Comparison of ENCODE assay signal across 1 cellular context in genomic region chr16:13885700-13886099, GRCh38.
TF ChIP-seq lines count a peak whose summit lies in the region.

No MANE protein-coding gene starts in this region.

TF ChIP-seq in HepG2, 621 proteins besides CTCF, POLR2A, EP300 and RAD21 (continued from another document and continues in another):
- TF ChIP-seq ZNF776 (CRISPR knock-in tag; IDR thresholded peaks at IDR 0.05) (no peak), ZNF451 (CRISPR knock-in tag; IDR thresholded peaks at IDR 0.05) (no peak), SIX1 (CRISPR knock-in tag; IDR thresholded peaks at IDR 0.05; ENCODE audit: borderline replicate concordance) (peak; percentile 87), ZNF337 (CRISPR knock-in tag; IDR thresholded peaks at IDR 0.05; ENCODE audit: borderline replicate concordance, low read depth) (no peak), ZNF367 (CRISPR knock-in tag; IDR thresholded peaks at IDR 0.05; ENCODE audit: borderline replicate concordance) (no peak), ZMAT3 (CRISPR knock-in tag; conservative IDR thresholded peaks at IDR 0.05) (peak; percentile 87; the same call in 1 of the 2 replicates), FOXP1 (IDR thresholded peaks at IDR 0.05) (peak; percentile 74), FOXP1 (CRISPR knock-in tag; IDR thresholded peaks at IDR 0.05) (peak; percentile 96), AKNA (CRISPR knock-in tag; IDR thresholded peaks at IDR 0.05; ENCODE audit: borderline replicate concordance) (no peak), ZNF782 (CRISPR knock-in tag; IDR thresholded peaks at IDR 0.05; ENCODE audit: borderline replicate concordance) (no peak), YEATS4 (CRISPR knock-in tag; IDR thresholded peaks at IDR 0.05; ENCODE audit: borderline replicate concordance) (peak; percentile 43; the same call in 1 of the 2 replicates), ZNF230 (CRISPR knock-in tag; IDR thresholded peaks at IDR 0.05) (no peak), SYNCRIP (IDR thresholded peaks at IDR 0.05; ENCODE audit: insufficient read depth, low read depth, low read length) (no peak), ZNF430 (CRISPR knock-in tag; IDR thresholded peaks at IDR 0.05) (peak; percentile 92; the same call in 1 of the 2 replicates), CSRNP2 (CRISPR knock-in tag; conservative IDR thresholded peaks at IDR 0.05; ENCODE audit: low read depth) (no peak), ZNF552 (CRISPR knock-in tag; IDR thresholded peaks at IDR 0.05; ENCODE audit: borderline replicate concordance) (no peak), POGK (CRISPR knock-in tag; conservative IDR thresholded peaks at IDR 0.05) (no peak), CREB1 (IDR thresholded peaks at IDR 0.05) (peak; percentile 68; the same call in 1 of the 2 replicates), CREB1 (CRISPR knock-in tag; IDR thresholded peaks at IDR 0.05) (peak; percentile 63; the same call in 1 of the 2 replicates), SMYD3 (CRISPR knock-in tag; IDR thresholded peaks at IDR 0.05) (no peak; the same call in 1 of the 2 replicates), CSRNP1 (CRISPR knock-in tag; IDR thresholded peaks at IDR 0.05) (no peak), HOXD1 (CRISPR knock-in tag; IDR thresholded peaks at IDR 0.05) (peak; percentile 93), ZNF292 (CRISPR knock-in tag; IDR thresholded peaks at IDR 0.05; ENCODE audit: borderline replicate concordance, low read depth) (peak; percentile 33; the same call in 1 of the 2 replicates), KLF9 (CRISPR knock-in tag; IDR thresholded peaks at IDR 0.05; ENCODE audit: low read depth) (no peak), ZNF350 (CRISPR knock-in tag; IDR thresholded peaks at IDR 0.05; ENCODE audit: borderline replicate concordance, low read depth) (no peak), ZNF205 (CRISPR knock-in tag; IDR thresholded peaks at IDR 0.05) (peak; percentile 51; the same call in 1 of the 2 replicates), REXO4 (CRISPR knock-in tag; IDR thresholded peaks at IDR 0.05; ENCODE audit: borderline replicate concordance) (no peak), GABPB1 (CRISPR knock-in tag; IDR thresholded peaks at IDR 0.05) (no peak; the same call in 1 of the 2 replicates), SP140L (CRISPR knock-in tag; IDR thresholded peaks at IDR 0.05; ENCODE audit: borderline replicate concordance) (no peak), ZNF18 (CRISPR knock-in tag; IDR thresholded peaks at IDR 0.05; ENCODE audit: insufficient replicate concordance) (peak; percentile 71), ZNF75D (CRISPR knock-in tag; IDR thresholded peaks at IDR 0.05; ENCODE audit: borderline replicate concordance) (no peak), STAT5B (CRISPR knock-in tag; IDR thresholded peaks at IDR 0.05) (no peak), PAF1 (CRISPR knock-in tag; IDR thresholded peaks at IDR 0.05) (no peak), ZNF616 (CRISPR knock-in tag; IDR thresholded peaks at IDR 0.05; ENCODE audit: low read depth) (no peak), ZNF569 (CRISPR knock-in tag; IDR thresholded peaks at IDR 0.05; ENCODE audit: borderline replicate concordance) (no peak), HNRNPL (IDR thresholded peaks at IDR 0.05; ENCODE audit: low read depth, low read length) (no peak), PCBP2 (optimal IDR thresholded peaks at IDR 0.05; ENCODE audit: low read depth, low read length, poor library complexity, severe bottlenecking) (no peak), ZNF766 (CRISPR knock-in tag; IDR thresholded peaks at IDR 0.05; ENCODE audit: borderline replicate concordance) (no peak), ZNF44 (CRISPR knock-in tag; IDR thresholded peaks at IDR 0.05) (0 out of 2 replicates have a peak, but pooled peaks have one; percentile 39), CHD2 (IDR thresholded peaks at IDR 0.05; ENCODE audit: low read depth, low read length) (no peak), ADNP (CRISPR knock-in tag; IDR thresholded peaks at IDR 0.05) (no peak), MXD4 (CRISPR knock-in tag; IDR thresholded peaks at IDR 0.05) (peak; percentile 52; the same call in 1 of the 2 replicates), FOXA3 (CRISPR knock-in tag; IDR thresholded peaks at IDR 0.05) (peak; percentile 96), HMG20A (CRISPR knock-in tag; IDR thresholded peaks at IDR 0.05; ENCODE audit: borderline replicate concordance) (peak; percentile 92), ZNF460 (CRISPR knock-in tag; IDR thresholded peaks at IDR 0.05; ENCODE audit: borderline replicate concordance) (no peak), ZXDC (CRISPR knock-in tag; IDR thresholded peaks at IDR 0.05) (no peak), PATZ1 (CRISPR knock-in tag; IDR thresholded peaks at IDR 0.05) (no peak), DNMT1 (CRISPR knock-in tag; IDR thresholded peaks at IDR 0.05) (no peak), TSC22D2 (CRISPR knock-in tag; IDR thresholded peaks at IDR 0.05; ENCODE audit: borderline replicate concordance) (no peak), RFX5 (IDR thresholded peaks at IDR 0.05; ENCODE audit: low read depth, low read length) (no peak), ZNF33A (CRISPR knock-in tag; IDR thresholded peaks at IDR 0.05; ENCODE audit: borderline replicate concordance) (no peak), NCOA5 (CRISPR knock-in tag; IDR thresholded peaks at IDR 0.05) (no peak), PRMT3 (CRISPR knock-in tag; IDR thresholded peaks at IDR 0.05; ENCODE audit: borderline replicate concordance, low read depth) (no peak), FOXC1 (CRISPR knock-in tag; IDR thresholded peaks at IDR 0.05; ENCODE audit: borderline replicate concordance) (no peak), ZNF576 (CRISPR knock-in tag; IDR thresholded peaks at IDR 0.05) (no peak), HMGA1 (CRISPR knock-in tag; conservative IDR thresholded peaks at IDR 0.05) (no peak), RXRA (CRISPR knock-in tag; IDR thresholded peaks at IDR 0.05) (no peak; the same call in 1 of the 2 replicates)
